Comparison of ENCODE assay signal across 1 cellular context in genomic region chr19:38682195-38682867, GRCh38.
TF ChIP-seq lines count a peak whose summit lies in the region.

No MANE protein-coding gene starts in this region.

TF ChIP-seq in GM23338, 12 proteins besides CTCF, POLR2A, EP300 and RAD21:
- TF ChIP-seq ZNF462 (CRISPR knock-in tag; IDR thresholded peaks at IDR 0.05) (no peak), CREB1 (CRISPR knock-in tag; IDR thresholded peaks at IDR 0.05; ENCODE audit: low read depth) (no peak), NANOG (IDR thresholded peaks at IDR 0.05; ENCODE audit: borderline replicate concordance) (no peak), POLR2AphosphoS5 (IDR thresholded peaks at IDR 0.05; ENCODE audit: low read depth) (no peak), ZNF114 (CRISPR knock-in tag; IDR thresholded peaks at IDR 0.05) (no peak), ZNF331 (CRISPR knock-in tag; IDR thresholded peaks at IDR 0.05; ENCODE audit: low read depth) (no peak), JUNB (IDR thresholded peaks at IDR 0.05; ENCODE audit: unreplicated experiment) (no peak), EZH2 (IDR thresholded peaks at IDR 0.05; ENCODE audit: low read depth, unreplicated experiment) (no peak), ETS1 (IDR thresholded peaks at IDR 0.05) (no peak), EZH2phosphoT487 (IDR thresholded peaks at IDR 0.05; ENCODE audit: unreplicated experiment) (no peak), STAT1 (IDR thresholded peaks at IDR 0.05; ENCODE audit: unreplicated experiment) (no peak)
- TF ChIP-seq, protein P1, sequence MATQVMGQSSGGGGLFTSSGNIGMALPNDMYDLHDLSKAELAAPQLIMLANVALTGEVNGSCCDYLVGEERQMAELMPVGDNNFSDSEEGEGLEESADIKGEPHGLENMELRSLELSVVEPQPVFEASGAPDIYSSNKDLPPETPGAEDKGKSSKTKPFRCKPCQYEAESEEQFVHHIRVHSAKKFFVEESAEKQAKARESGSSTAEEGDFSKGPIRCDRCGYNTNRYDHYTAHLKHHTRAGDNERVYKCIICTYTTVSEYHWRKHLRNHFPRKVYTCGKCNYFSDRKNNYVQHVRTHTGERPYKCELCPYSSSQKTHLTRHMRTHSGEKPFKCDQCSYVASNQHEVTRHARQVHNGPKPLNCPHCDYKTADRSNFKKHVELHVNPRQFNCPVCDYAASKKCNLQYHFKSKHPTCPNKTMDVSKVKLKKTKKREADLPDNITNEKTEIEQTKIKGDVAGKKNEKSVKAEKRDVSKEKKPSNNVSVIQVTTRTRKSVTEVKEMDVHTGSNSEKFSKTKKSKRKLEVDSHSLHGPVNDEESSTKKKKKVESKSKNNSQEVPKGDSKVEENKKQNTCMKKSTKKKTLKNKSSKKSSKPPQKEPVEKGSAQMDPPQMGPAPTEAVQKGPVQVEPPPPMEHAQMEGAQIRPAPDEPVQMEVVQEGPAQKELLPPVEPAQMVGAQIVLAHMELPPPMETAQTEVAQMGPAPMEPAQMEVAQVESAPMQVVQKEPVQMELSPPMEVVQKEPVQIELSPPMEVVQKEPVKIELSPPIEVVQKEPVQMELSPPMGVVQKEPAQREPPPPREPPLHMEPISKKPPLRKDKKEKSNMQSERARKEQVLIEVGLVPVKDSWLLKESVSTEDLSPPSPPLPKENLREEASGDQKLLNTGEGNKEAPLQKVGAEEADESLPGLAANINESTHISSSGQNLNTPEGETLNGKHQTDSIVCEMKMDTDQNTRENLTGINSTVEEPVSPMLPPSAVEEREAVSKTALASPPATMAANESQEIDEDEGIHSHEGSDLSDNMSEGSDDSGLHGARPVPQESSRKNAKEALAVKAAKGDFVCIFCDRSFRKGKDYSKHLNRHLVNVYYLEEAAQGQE (IDR thresholded peaks at IDR 0.05; ENCODE audit: unreplicated experiment) = no peak
